29 cellular contexts compared by ENCODE assay signal in genomic region chr10:79231908-79232307, GRCh38.
"Had no signal": no experiment of that assay in that cellular context is flagged by ENCODE, and none has a peak within 500 bp of the region (broad histone marks: within the 10 kb centered on the region; RNA-seq: fewer than 3 reads in every experiment).

No MANE protein-coding gene starts in this region.

- FAIRE-seq: colon, islet of Langerhans, urothelium cell line had no signal

- H3K36me3 Mint-ChIP-seq: naive B cell; natural killer cell treated with Interleukin-12 subunit alpha and Interleukin-12 subunit beta and Interleukin-15 and Interleukin-18, amount 100 ng/mL, for 72 hours had no signal

- H3K27ac ChIP-seq: dorsolateral prefrontal cortex, epithelial cell of prostate, gastrocnemius medialis, heart left ventricle, left lung, prostate gland, right atrium auricular region, thoracic aorta, tibial nerve, upper lobe of left lung had no signal

- ATAC-seq: esophagus mucosa; gastrocnemius medialis; heart left ventricle; left cardiac atrium; left lung; mucosa of descending colon; natural killer cell treated with Interleukin-12 subunit alpha and Interleukin-12 subunit beta and Interleukin-15 and Interleukin-18, amount 100 ng/mL, for 72 hours; stimulated activated naive B cell treated with anti-CD40 and anti-IgM and Interleukin-4, amounts not matched to agents 10 μg/mL and 1 μg/mL and 100 μg/mL, for 72 hours had no signal

- DNase-seq: dorsolateral prefrontal cortex; effector CD4-positive, alpha-beta T cell; foreskin fibroblast; gastrocnemius medialis; heart left ventricle; hippocampal formation; left cardiac atrium; left lung; mesenchymal stem cell; mucosa of descending colon; naive B cell; nucleus accumbens; sigmoid colon; stimulated activated CD4-positive, alpha-beta T cell treated with anti-CD3 and anti-CD28 coated beads, Interleukin-2, amount 100 ng/mL, for 24 hours; stimulated activated CD4-positive, alpha-beta T cell treated with anti-CD3 and anti-CD28 coated beads, Interleukin-4, amount 100 ng/mL, for 4 hours; stimulated activated naive B cell treated with anti-CD40 and anti-IgM and Interleukin-4, amounts not matched to agents 10 μg/mL and 1 μg/mL and 100 μg/mL, for 72 hours; upper lobe of left lung had no signal

- H3K36me3 ChIP-seq: prostate gland, thoracic aorta had no signal

- H3K27me3 Mint-ChIP-seq: natural killer cell treated with Interleukin-12 subunit alpha and Interleukin-12 subunit beta and Interleukin-15 and Interleukin-18, amount 100 ng/mL, for 72 hours; stimulated activated naive CD8-positive, alpha-beta T cell treated with anti-CD3 and anti-CD28 coated beads, Interleukin-15, Interleukin-2, amounts not matched to agents 100 ng/mL and 50 ng/mL, for 24 hours had no signal

- H3K9me3 ChIP-seq: gastrocnemius medialis, heart left ventricle, left lung, mucosa of descending colon, prostate gland, right atrium auricular region, sigmoid colon, thoracic aorta, tibial nerve, upper lobe of left lung had no signal

- H3K9me3 Mint-ChIP-seq: mesothelial cell of epicardium; naive B cell; natural killer cell treated with Interleukin-12 subunit alpha and Interleukin-12 subunit beta and Interleukin-15 and Interleukin-18, amount 100 ng/mL, for 72 hours; stimulated activated naive B cell treated with anti-CD40 and anti-IgM and Interleukin-4, amounts not matched to agents 10 μg/mL and 1 μg/mL and 100 μg/mL, for 72 hours; stimulated activated naive CD8-positive, alpha-beta T cell treated with anti-CD3 and anti-CD28 coated beads, Interleukin-15, Interleukin-2, amounts not matched to agents 100 ng/mL and 50 ng/mL, for 24 hours had no signal

- H3K4me1 ChIP-seq: prostate gland had no signal

- H3K4me3 Mint-ChIP-seq: mesothelial cell of epicardium; naive B cell; natural killer cell treated with Interleukin-12 subunit alpha and Interleukin-12 subunit beta and Interleukin-15 and Interleukin-18, amount 100 ng/mL, for 72 hours; stimulated activated naive B cell treated with anti-CD40 and anti-IgM and Interleukin-4, amounts not matched to agents 10 μg/mL and 1 μg/mL and 100 μg/mL, for 72 hours; stimulated activated naive CD8-positive, alpha-beta T cell treated with anti-CD3 and anti-CD28 coated beads, Interleukin-15, Interleukin-2, amounts not matched to agents 100 ng/mL and 50 ng/mL, for 24 hours had no signal

- H3K27me3 ChIP-seq: dorsolateral prefrontal cortex, gastrocnemius medialis, heart left ventricle, left lung, right atrium auricular region, sigmoid colon, tibial nerve, upper lobe of left lung had no signal

- H3K4me3 ChIP-seq: dorsolateral prefrontal cortex, gastrocnemius medialis, heart left ventricle, left lung, mucosa of descending colon, prostate gland, right atrium auricular region, sigmoid colon, thoracic aorta, tibial nerve, upper lobe of left lung had no signal

- H3K27ac Mint-ChIP-seq: mesothelial cell of epicardium; natural killer cell treated with Interleukin-12 subunit alpha and Interleukin-12 subunit beta and Interleukin-15 and Interleukin-18, amount 100 ng/mL, for 72 hours; stimulated activated naive CD8-positive, alpha-beta T cell treated with anti-CD3 and anti-CD28 coated beads, Interleukin-15, Interleukin-2, amounts not matched to agents 100 ng/mL and 50 ng/mL, for 24 hours had no signal
